In the genomic region with DNA sequence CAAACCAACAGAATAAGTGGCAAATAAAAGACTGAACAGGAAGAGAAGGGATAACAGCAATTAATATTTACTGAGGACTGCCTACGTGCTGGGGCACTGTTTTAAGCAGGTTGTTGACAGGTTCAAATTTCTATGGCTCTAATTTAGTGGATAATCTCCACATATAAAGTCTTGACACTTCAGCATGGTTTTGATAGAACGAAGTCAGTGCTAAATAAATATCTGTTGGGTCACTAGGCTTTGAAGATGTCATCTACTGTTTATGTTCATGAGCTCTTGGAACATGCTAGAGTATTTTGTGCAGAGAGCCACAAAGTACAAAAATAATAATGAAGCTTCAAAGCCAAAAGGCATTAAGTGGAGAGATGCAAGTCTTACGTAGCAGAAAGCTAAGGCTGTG, we compare ENCODE assay signal across 16 cellular contexts.
DNase-seq lines count a peak whose midpoint lies in the region; ATAC-seq and TF ChIP-seq lines count a peak whose summit lies in the region.
"Had no signal": no experiment of that assay in that cellular context is flagged by ENCODE, and none has a peak within 500 bp of the region (broad histone marks: within the 10 kb centered on the region; RNA-seq: fewer than 3 reads in every experiment).

No MANE protein-coding gene starts in this region.

- intact Hi-C loops in left ventricle myocardium inferior (cut with micrococcal nuclease) (no loop called here), right cardiac atrium (cut with DNase I) (no loop called here)

- H3K36me3 ChIP-seq in left ventricle myocardium inferior, result no peaks in the 10 kb centered on the region
- H3K36me3 ChIP-seq: HAP-1 had no signal

- H3K27me3 Mint-ChIP-seq in memory B cell, result no peaks in the 10 kb centered on the region
- H3K27me3 Mint-ChIP-seq: CD4-positive, alpha-beta memory T cell; IgD-negative memory B cell had no signal

- H3K27me3 ChIP-seq in left ventricle myocardium inferior (ENCODE audit: low read depth) (no peaks in the 10 kb centered on the region), right cardiac atrium (ENCODE audit: control insufficient read depth, insufficient read depth) (no peaks in the 10 kb centered on the region)
- H3K27me3 ChIP-seq: BLaER1 treated with 17β-estradiol and CSF1 and Interleukin-3, amounts not matched to agents 10 nM and 100 nM had no signal

- TF ChIP-seq CTCF in left ventricle myocardium inferior (IDR thresholded peaks at IDR 0.05; ENCODE audit: borderline replicate concordance), result no peak

- H3K4me3 Mint-ChIP-seq in memory B cell, result no peak overlapping the region
- H3K4me3 Mint-ChIP-seq: CD4-positive, alpha-beta memory T cell; IgD-negative memory B cell had no signal

- H3K36me3 Mint-ChIP-seq in memory B cell, result peaks cover 16% of the 10 kb centered on the region

- H3K27ac Mint-ChIP-seq in memory B cell, result peak overlapping the region; percentile 7
- H3K27ac Mint-ChIP-seq: IgD-negative memory B cell had no signal

- DNase-seq in left ventricle myocardium inferior, result no peak
- no peak for DNase-seq in right cardiac atrium
- peak; percentile 58 for DNase-seq in NCI-H524 treated with DMSO at 0.1 percent for 48 hours (lab: John Stamatoyannopoulos, UW)
- no peak for DNase-seq in memory B cell (ENCODE audit: low spot score in 2 of 2)
- DNase-seq in NCI-H2227 (lab: John Stamatoyannopoulos, UW; ENCODE audit: unreplicated experiment), result no peak
- no peak for DNase-seq in dedifferentiated amniotic fluid mesenchymal stem cell (ENCODE audit: extremely low spot score)
- DNase-seq: AML-193; CD4-positive, alpha-beta memory T cell; DMS79; GOT3 had no signal

- H3K9me3 ChIP-seq in left ventricle myocardium inferior (replicated peaks) (no peaks in the 10 kb centered on the region), right cardiac atrium (ENCODE audit: control insufficient read depth, low read length) (no peaks in the 10 kb centered on the region)
- H3K9me3 ChIP-seq: A549; BLaER1 treated with 17β-estradiol and CSF1 and Interleukin-3, amounts not matched to agents 10 nM and 100 nM; HAP-1 had no signal

- H3K27ac ChIP-seq in left ventricle myocardium inferior (replicated peaks), result peak overlapping the region; percentile 4
- H3K27ac ChIP-seq in right cardiac atrium (ENCODE audit: low read length), result no peak overlapping the region
- H3K27ac ChIP-seq: A549; BLaER1 treated with 17β-estradiol and CSF1 and Interleukin-3, amounts not matched to agents 10 nM and 100 nM had no signal

- no peaks in the 10 kb centered on the region for H3K9me3 Mint-ChIP-seq in memory B cell
- H3K9me3 Mint-ChIP-seq: CD4-positive, alpha-beta memory T cell; IgD-negative memory B cell had no signal

- H3K4me3 ChIP-seq in left ventricle myocardium inferior (no peak overlapping the region), right cardiac atrium (ENCODE audit: low read length) (no peak overlapping the region)
- H3K4me3 ChIP-seq: A549; BLaER1 treated with 17β-estradiol and CSF1 and Interleukin-3, amounts not matched to agents 10 nM and 100 nM; GM12878; HAP-1 had no signal

- WGBS in right cardiac atrium, result 56% methylated on average over 3 of the region's 3 CpGs

- ATAC-seq in right cardiac atrium, result no peak
- ATAC-seq in memory B cell (ENCODE audit: low read depth), result no peak
- no peak for ATAC-seq in GM21423 (IDR thresholded peaks at IDR 0.05; ENCODE audit: unreplicated experiment)
- ATAC-seq: A549, GM12878 had no signal

- peaks cover 23% of the 10 kb centered on the region for H3K4me1 Mint-ChIP-seq in memory B cell

- H3K4me1 ChIP-seq in left ventricle myocardium inferior (peaks cover 13% of the 10 kb centered on the region), right cardiac atrium (ENCODE audit: control insufficient read depth, insufficient read depth, low read length) (no peaks in the 10 kb centered on the region)
- H3K4me1 ChIP-seq: BLaER1 treated with 17β-estradiol and CSF1 and Interleukin-3, amounts not matched to agents 10 nM and 100 nM had no signal
